25 cellular contexts compared by ENCODE assay signal in the genomic region with DNA sequence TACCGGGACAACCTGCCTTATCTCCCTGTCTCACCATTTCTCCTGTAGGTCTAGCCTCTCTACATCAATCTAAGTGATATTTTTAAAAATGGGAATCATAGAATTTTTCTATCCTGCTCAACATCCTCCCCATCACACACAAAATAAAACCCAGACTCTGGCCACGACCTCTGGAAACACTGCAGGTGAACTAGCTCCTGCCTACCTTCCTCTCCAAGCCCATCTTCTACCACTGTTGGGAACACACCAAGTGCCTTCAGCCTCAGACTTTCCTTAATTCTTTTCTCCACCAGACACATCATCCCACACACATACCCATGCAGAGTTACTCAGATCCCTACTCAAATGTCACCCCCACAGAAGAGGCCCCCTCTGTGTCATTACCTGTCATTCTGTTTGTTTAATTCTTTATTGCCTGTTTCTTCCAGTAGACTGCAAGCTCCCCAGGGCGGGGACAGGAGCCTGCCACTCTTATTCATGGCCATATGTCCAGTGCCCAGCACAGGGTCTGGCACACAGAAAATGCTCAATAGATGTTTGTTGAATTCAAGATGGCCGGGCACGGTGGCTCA. TPM values are rescaled to one million over a fixed set of nuclear protein-coding genes. Genes with fewer than 3 reads are reported as not detected.
DNase-seq lines count a peak whose midpoint lies in the region; ATAC-seq, FAIRE-seq and TF ChIP-seq lines count a peak whose summit lies in the region.
"Had no signal": no experiment of that assay in that cellular context is flagged by ENCODE, and none has a peak within 500 bp of the region (broad histone marks: within the 10 kb centered on the region; RNA-seq: fewer than 3 reads in every experiment).

No MANE protein-coding gene starts in this region.

- no peak overlapping the region for H2AK5ac ChIP-seq in H1 (ENCODE audit: low read depth, low read length)

- H3K23me2 ChIP-seq in H1 (ENCODE audit: low read depth, low read length): no peaks in the 10 kb centered on the region

- no peaks in the 10 kb centered on the region for H3K79me2 ChIP-seq in PC-3 (ENCODE audit: low read length)
- no peaks in the 10 kb centered on the region for H3K79me2 ChIP-seq in H1 (ENCODE audit: control insufficient read depth in 1 of 2, insufficient read depth in 2 of 2, low read length in 2 of 2)
- H3K79me2 ChIP-seq in smooth muscle cell (ENCODE audit: low read depth): no peaks in the 10 kb centered on the region

- POLR2A ChIA-PET in PC-3 (lab: Charles Lee; ENCODE audit: unreplicated experiment): interaction anchor here (0.8 kb wide), 1 partner anchor 12 kb away, joined by 4 read pairs; no protein-coding TSS in a partner anchor
- POLR2A ChIA-PET in H1 (lab: Charles Lee; ENCODE audit: partially characterized antibody): interaction anchor here (0.7 to 11.8 kb wide), 4 partner anchors 10 to 30 kb away, joined by 3 to 165 read pairs (median 9); partner anchors contain the start of genes CTSA, NEURL2, PCIF1 and PLTP

- H2BK5ac ChIP-seq in H1 (ENCODE audit: low read depth, low read length): no peak overlapping the region

- H3K14ac ChIP-seq in H1 (ENCODE audit: insufficient read length): no peak overlapping the region

- TF ChIP-seq RAD21 in H1 (IDR thresholded peaks at IDR 0.05 in 1 of 2, conservative IDR thresholded peaks at IDR 0.05 in 1 of 2; ENCODE audit: low read depth in 2 of 2, low read length in 2 of 2): no peak

- H3K4me1 ChIP-seq in PC-3 (ENCODE audit: insufficient read depth, low read length) (peaks cover 8% of the 10 kb centered on the region), H1 (replicated peaks in 1 of 4; ENCODE audit: control insufficient read depth in 3 of 4, insufficient read depth in 4 of 4, low read length in 3 of 4) (peaks cover 3 to 7% (median 5%) of the 10 kb centered on the region in 4 experiments; a peak in 5 of 7 replicates), smooth muscle cell (ENCODE audit: low read depth) (peaks cover 27% of the 10 kb centered on the region)

- H3K23ac ChIP-seq in H1 (ENCODE audit: insufficient read length): no peak overlapping the region

- H3K18ac ChIP-seq in H1 (ENCODE audit: extremely low read depth, low read length): no peak overlapping the region

- H2BK15ac ChIP-seq in H1 (ENCODE audit: low read length): peak overlapping the region; percentile 31; the same call in 1 of the 2 replicates

- TF ChIP-seq POLR2A in H1 (IDR thresholded peaks at IDR 0.05; ENCODE audit: control extremely low read depth in 1 of 2, low read depth in 2 of 2, low read length in 2 of 2): no peak

- no peaks in the 10 kb centered on the region for H3K9me3 Mint-ChIP-seq in activated T-cell treated with anti-CD3 and anti-CD28 coated beads, Interleukin-2, amount 50 U/mL, for 72 hours
- no peaks in the 10 kb centered on the region for H3K9me3 Mint-ChIP-seq in activated T-cell treated with anti-CD3 and anti-CD28 coated beads, Interleukin-2, amount 50 U/mL, for 24 hours
- H3K9me3 Mint-ChIP-seq: CD4-positive, alpha-beta T cell; GM23338; HFFc6 had no signal

- H3F3A ChIP-seq in PC-3 (ENCODE audit: low read length, unreplicated experiment): no peaks in the 10 kb centered on the region
- peaks cover 38% of the 10 kb centered on the region for H3F3A ChIP-seq in smooth muscle cell (ENCODE audit: low read depth)

- no peak overlapping the region for H4K8ac ChIP-seq in H1 (ENCODE audit: extremely low read depth, insufficient read depth, low read length)

- no peak overlapping the region for H2BK120ac ChIP-seq in H1 (replicated peaks; ENCODE audit: low read depth, low read length)

- no TSS peak for BruUV-seq in PC-3 (replicated peaks; lab: Mats Ljungman, UMichigan)

- H3K27ac ChIP-seq in PC-3 (ENCODE audit: low read length) (no peak overlapping the region), H1 (ENCODE audit: low read depth, low read length) (no peak overlapping the region), smooth muscle cell (ENCODE audit: low read depth) (peak overlapping the region; percentile 94)
- H3K27ac ChIP-seq: HL-60, PC-9, RWPE1, SJCRH30 had no signal

- peaks cover 11% of the 10 kb centered on the region for H3K27me3 Mint-ChIP-seq in activated T-cell treated with anti-CD3 and anti-CD28 coated beads, Interleukin-2, amount 50 U/mL, for 72 hours (ENCODE audit: low read depth)
- peaks cover 12% of the 10 kb centered on the region for H3K27me3 Mint-ChIP-seq in activated T-cell treated with anti-CD3 and anti-CD28 coated beads, Interleukin-2, amount 50 U/mL, for 24 hours

- H4K91ac ChIP-seq in H1 (replicated peaks; ENCODE audit: insufficient read length, low read length): no peak overlapping the region

- no peak for FAIRE-seq in H1 (lab: Jason Lieb, UNC)
- FAIRE-seq: A204.1, GM12891, GM19239 had no signal

- H3K9ac ChIP-seq in PC-3 (ENCODE audit: low read length): no peak overlapping the region
- no peak overlapping the region for H3K9ac ChIP-seq in H1 (replicated peaks in 1 of 4; ENCODE audit: extremely low read depth in 1 of 4, low read depth in 3 of 4, low read length in 3 of 4)
- no peak overlapping the region for H3K9ac ChIP-seq in smooth muscle cell (ENCODE audit: low read depth)

- no peaks in the 10 kb centered on the region for H3K27me3 ChIP-seq in PC-3 (ENCODE audit: low read length)
- H3K27me3 ChIP-seq in H1 (replicated peaks in 1 of 4; ENCODE audit: control insufficient read depth in 3 of 4, extremely low read depth in 1 of 4, insufficient read depth in 3 of 4, low read length in 3 of 4): no peaks in the 10 kb centered on the region
- H3K27me3 ChIP-seq in smooth muscle cell (ENCODE audit: low read depth): no peaks in the 10 kb centered on the region
- H3K27me3 ChIP-seq: SJCRH30 had no signal

- no peak overlapping the region for H2BK12ac ChIP-seq in H1 (ENCODE audit: low read depth, low read length)

- H3K4ac ChIP-seq in H1 (replicated peaks; ENCODE audit: insufficient read length, low read depth, low read length): no peak overlapping the region

- H3K56ac ChIP-seq in H1 (replicated peaks; ENCODE audit: insufficient read length, low read depth, low read length): no peak overlapping the region

- TF ChIP-seq CTCF in PC-3 (conservative IDR thresholded peaks at IDR 0.05; ENCODE audit: low read depth, low read length): no peak
- no peak for TF ChIP-seq CTCF in H1 (IDR thresholded peaks at IDR 0.05; ENCODE audit: control extremely low read depth in 1 of 3, insufficient read depth in 1 of 3, low read depth in 1 of 3, low read length in 3 of 3)
- no peak for TF ChIP-seq CTCF in smooth muscle cell (IDR thresholded peaks at IDR 0.05; ENCODE audit: borderline replicate concordance, insufficient read depth, poor library complexity, severe bottlenecking)

- no peaks in the 10 kb centered on the region for H3K9me3 ChIP-seq in PC-3 (ENCODE audit: low read length)
- no peaks in the 10 kb centered on the region for H3K9me3 ChIP-seq in H1 (ENCODE audit: insufficient read depth in 2 of 2, low read depth in 1 of 2, low read length in 1 of 2)
- H3K9me3 ChIP-seq in smooth muscle cell (replicated peaks; ENCODE audit: low read depth): no peaks in the 10 kb centered on the region
- H3K9me3 ChIP-seq: Caco-2, SJCRH30 had no signal

- H3K4me3 Mint-ChIP-seq in activated T-cell treated with anti-CD3 and anti-CD28 coated beads, Interleukin-2, amount 50 U/mL, for 72 hours: no peak overlapping the region
- H3K4me3 Mint-ChIP-seq in activated T-cell treated with anti-CD3 and anti-CD28 coated beads, Interleukin-2, amount 50 U/mL, for 24 hours: no peak overlapping the region
- H3K4me3 Mint-ChIP-seq: CD4-positive, alpha-beta T cell; GM23338; HFFc6 had no signal

- H4K5ac ChIP-seq in H1 (ENCODE audit: insufficient read length, low read depth, low read length): no peak overlapping the region

- H3K79me1 ChIP-seq in H1 (ENCODE audit: low read depth, low read length): no peaks in the 10 kb centered on the region

- H4K20me1 ChIP-seq in PC-3 (ENCODE audit: low read length) (no peaks in the 10 kb centered on the region), H1 (replicated peaks in 1 of 2; ENCODE audit: control insufficient read depth in 1 of 2, insufficient read depth in 2 of 2, low read length in 2 of 2) (no peaks in the 10 kb centered on the region), smooth muscle cell (ENCODE audit: low read depth) (no peaks in the 10 kb centered on the region)

- H2AFZ ChIP-seq in PC-3 (ENCODE audit: low read length): no peak overlapping the region
- no peak overlapping the region for H2AFZ ChIP-seq in H1 (ENCODE audit: low read length)
- no peak overlapping the region for H2AFZ ChIP-seq in smooth muscle cell (ENCODE audit: low read depth)
- H2AFZ ChIP-seq: GM23338, PC-9 had no signal

- no peaks in the 10 kb centered on the region for H3K36me3 ChIP-seq in PC-3 (ENCODE audit: low read depth, low read length)
- no peaks in the 10 kb centered on the region for H3K36me3 ChIP-seq in H1 (ENCODE audit: control insufficient read depth in 2 of 4, insufficient read depth in 4 of 4, low read length in 3 of 4)
- no peaks in the 10 kb centered on the region for H3K36me3 ChIP-seq in smooth muscle cell (ENCODE audit: low read depth)
- H3K36me3 ChIP-seq: SJCRH30 had no signal

- H3K9me2 ChIP-seq in PC-3 (replicated peaks; ENCODE audit: low read length): no peaks in the 10 kb centered on the region

- 99% methylated on average over 5 of the region's 5 CpGs; no CpG with 5 or more reads in 1 of the 2 experiments for WGBS in H1 (ENCODE audit: extremely low coverage in 1 of 2, insufficient coverage in 1 of 2, insufficient read length in 1 of 2, insufficient replicate concordance in 2 of 2, low coverage in 1 of 2, low lambda C conversion rate in 2 of 2, missing lambda C conversion rate in 1 of 2), 2 experiments
- WGBS in smooth muscle cell (ENCODE audit: low lambda C conversion rate): 84% methylated on average over 5 of the region's 5 CpGs

- H3K36me3 Mint-ChIP-seq in activated T-cell treated with anti-CD3 and anti-CD28 coated beads, Interleukin-2, amount 50 U/mL, for 72 hours (ENCODE audit: insufficient read depth in 2 of 2): no peaks in the 10 kb centered on the region
- no peaks in the 10 kb centered on the region for H3K36me3 Mint-ChIP-seq in activated T-cell treated with anti-CD3 and anti-CD28 coated beads, Interleukin-2, amount 50 U/mL, for 24 hours (ENCODE audit: low read depth)

- CTCF ChIA-PET in PC-3 (lab: Charles Lee) (no interaction called here), H1 (lab: Charles Lee; ENCODE audit: partially characterized antibody) (interaction anchor here (0.6 kb wide), 1 partner anchor 18 kb away, joined by 3 read pairs; no protein-coding TSS in a partner anchor)

- H3K4me1 Mint-ChIP-seq in activated T-cell treated with anti-CD3 and anti-CD28 coated beads, Interleukin-2, amount 50 U/mL, for 72 hours (ENCODE audit: low read depth): peaks cover 12% of the 10 kb centered on the region
- H3K4me1 Mint-ChIP-seq in activated T-cell treated with anti-CD3 and anti-CD28 coated beads, Interleukin-2, amount 50 U/mL, for 24 hours (ENCODE audit: low read depth): peaks cover 5% of the 10 kb centered on the region

- no peak overlapping the region for H2BK20ac ChIP-seq in H1 (ENCODE audit: low read length)

- peak overlapping the region; percentile 11; the same call in 1 of the 2 replicates for H3K4me2 ChIP-seq in PC-3 (ENCODE audit: low read length)
- no peak overlapping the region for H3K4me2 ChIP-seq in H1 (ENCODE audit: insufficient read depth in 1 of 2, low read depth in 2 of 2, low read length in 2 of 2)
- peak overlapping the region; percentile 41 for H3K4me2 ChIP-seq in smooth muscle cell
- H3K4me2 ChIP-seq: GM23338, PC-9 had no signal

- intact Hi-C loops in PC-3 (cut with micrococcal nuclease): no loop called here

- ATAC-seq in activated T-cell treated with anti-CD3 and anti-CD28 coated beads, Interleukin-2, amount 50 U/mL, for 72 hours (replicated peaks in 1 of 2): peak; percentile 40 to 57
- ATAC-seq in PC-3 (peak; percentile 65), GM19328 (IDR thresholded peaks at IDR 0.05; ENCODE audit: unreplicated experiment) (no peak), GM19455 (IDR thresholded peaks at IDR 0.05; ENCODE audit: unreplicated experiment) (no peak)
- ATAC-seq: GM23338 had no signal

- H3K27ac Mint-ChIP-seq in activated T-cell treated with anti-CD3 and anti-CD28 coated beads, Interleukin-2, amount 50 U/mL, for 72 hours: no peak overlapping the region
- no peak overlapping the region for H3K27ac Mint-ChIP-seq in activated T-cell treated with anti-CD3 and anti-CD28 coated beads, Interleukin-2, amount 50 U/mL, for 24 hours
- H3K27ac Mint-ChIP-seq: CD4-positive, alpha-beta T cell; GM23338; HFFc6 had no signal

- H3K4me3 ChIP-seq in PC-3 (ENCODE audit: low read length) (no peak overlapping the region), H1 (ENCODE audit: extremely low read depth in 1 of 4, insufficient read depth in 2 of 4, low read depth in 3 of 4, low read length in 4 of 4) (no peak overlapping the region), smooth muscle cell (no peak overlapping the region)
- H3K4me3 ChIP-seq: GM23338, PC-9, SJCRH30 had no signal

- DNase-seq in activated T-cell treated with anti-CD3 and anti-CD28 coated beads, Interleukin-2, amount 50 U/mL, for 72 hours: no peak
- DNase-seq in activated T-cell treated with anti-CD3 and anti-CD28 coated beads, Interleukin-2, amount 50 U/mL, for 24 hours: no peak
- DNase-seq in PC-3 (peak; percentile 59), H1 (ENCODE audit: low read depth in 1 of 2, low spot score in 2 of 2) (no peak), smooth muscle cell (lab: John Stamatoyannopoulos, UW; ENCODE audit: unreplicated experiment) (no peak), kidney tubule cell (ENCODE audit: low spot score) (no peak)
- DNase-seq: Caco-2; CD4-positive, alpha-beta T cell; EL; HFFc6; MM.1S; NCI-H1092; NCI-H1436 treated with DMSO at 0.1 percent for 48 hours; NCI-H2029; NCI-H526; PC-9 had no signal

- TF ChIP-seq EP300 in H1 (IDR thresholded peaks at IDR 0.05; ENCODE audit: borderline replicate concordance in 1 of 2, low read depth in 2 of 2, low read length in 2 of 2): no peak

RNA-seq across cellular contexts. Expression of gene PLTP, which starts 9.7 kb away (rescaled TPM):
- total RNA-seq in activated T-cell treated with anti-CD3 and anti-CD28 coated beads, Interleukin-2, amount 50 U/mL, for 72 hours: 10 to 100 TPM in 1 of 2 donors, 1 to 10 TPM in 1; 8.9 to 18.0 TPM
- total RNA-seq in PC-3 (2014; rRNA removed): 56.6 and 61.5 TPM in 2 replicates
- total RNA-seq in H1 (2021; fragmentation: NEBNext Ultra II Directional; extraction: Animal tissue kit (Norgen Biotek cat#: 25700)): 120 TPM in 2 replicates
- polyA plus RNA-seq in H1 (2011; rRNA removed): 194 and 268 TPM in 2 replicates
- 129 TPM for polyA plus RNA-seq in H1 (2011; cell fraction: cytosol; rRNA removed)
- 198 TPM for polyA plus RNA-seq in H1 (2011; cell fraction: nucleus; rRNA removed)
- polyA plus RNA-seq in H1 (2012, experiment 1 of 2): 117 to 175 TPM (median 169 TPM) in 4 replicates
- 196 TPM for polyA plus RNA-seq in H1 (2012, experiment 2 of 2)
- 240 TPM for polyA plus RNA-seq in H1 (2013, experiment 1 of 2)
- polyA plus RNA-seq in H1 (2013, experiment 2 of 2): 233 TPM
- 77.0 and 101 TPM in 2 replicates for polyA minus RNA-seq in H1 (2011; rRNA and poly(A)+ RNA removed)
- polyA minus RNA-seq in H1 (2011; cell fraction: cytosol; rRNA and poly(A)+ RNA removed): 101 TPM
- polyA minus RNA-seq in H1 (2011; cell fraction: nucleus; rRNA and poly(A)+ RNA removed): 53.7 TPM
- 81.0 and 93.3 TPM in 2 replicates for total RNA-seq in smooth muscle cell
- polyA plus RNA-seq in smooth muscle cell: 197 and 262 TPM in 2 replicates
- total RNA-seq: CD4-positive, alpha-beta T cell had no signal

RNA-seq across cellular contexts. Expression of gene PCIF1, which starts 12.8 kb away (rescaled TPM):
- 10 to 100 TPM; 38.7 to 42.0 TPM for total RNA-seq in activated T-cell treated with anti-CD3 and anti-CD28 coated beads, Interleukin-2, amount 50 U/mL, for 72 hours
- 18.4 and 20.2 TPM in 2 replicates for total RNA-seq in PC-3 (2014; rRNA removed)
- 27.2 and 30.3 TPM in 2 replicates for total RNA-seq in H1 (2021; fragmentation: NEBNext Ultra II Directional; extraction: Animal tissue kit (Norgen Biotek cat#: 25700))
- polyA plus RNA-seq in H1 (2011; rRNA removed): 30.6 and 54.7 TPM in 2 replicates
- polyA plus RNA-seq in H1 (2011; cell fraction: cytosol; rRNA removed): 23.8 TPM
- 58.2 TPM for polyA plus RNA-seq in H1 (2011; cell fraction: nucleus; rRNA removed)
- 19.8 to 36.6 TPM (median 32.6 TPM) in 4 replicates for polyA plus RNA-seq in H1 (2012, experiment 1 of 2)
- polyA plus RNA-seq in H1 (2012, experiment 2 of 2): 37.9 TPM
- 23.6 TPM for polyA plus RNA-seq in H1 (2013, experiment 1 of 2)
- 20.7 TPM for polyA plus RNA-seq in H1 (2013, experiment 2 of 2)
- polyA minus RNA-seq in H1 (2011; rRNA and poly(A)+ RNA removed): 20.9 and 29.6 TPM in 2 replicates
- 20.2 TPM for polyA minus RNA-seq in H1 (2011; cell fraction: cytosol; rRNA and poly(A)+ RNA removed)
- 42.0 TPM for polyA minus RNA-seq in H1 (2011; cell fraction: nucleus; rRNA and poly(A)+ RNA removed)
- 13.5 and 15.4 TPM in 2 replicates for total RNA-seq in smooth muscle cell
- polyA plus RNA-seq in smooth muscle cell: 37.2 and 38.9 TPM in 2 replicates

RNA-seq across cellular contexts. Expression of gene CTSA, which starts 30.6 kb away (rescaled TPM):
- 10 to 100 TPM; 37.0 to 59.1 TPM for total RNA-seq in activated T-cell treated with anti-CD3 and anti-CD28 coated beads, Interleukin-2, amount 50 U/mL, for 72 hours
- total RNA-seq in PC-3 (2014; rRNA removed): 98.0 and 129 TPM in 2 replicates
- 49.7 and 52.5 TPM in 2 replicates for total RNA-seq in H1 (2021; fragmentation: NEBNext Ultra II Directional; extraction: Animal tissue kit (Norgen Biotek cat#: 25700))
- polyA plus RNA-seq in H1 (2011; rRNA removed): 74.0 and 81.4 TPM in 2 replicates
- polyA plus RNA-seq in H1 (2011; cell fraction: cytosol; rRNA removed): 60.7 TPM
- polyA plus RNA-seq in H1 (2011; cell fraction: nucleus; rRNA removed): 171 TPM
- polyA plus RNA-seq in H1 (2012, experiment 1 of 2): 44.5 to 61.8 TPM (median 58.5 TPM) in 4 replicates
- polyA plus RNA-seq in H1 (2012, experiment 2 of 2): 64.3 TPM
- polyA plus RNA-seq in H1 (2013, experiment 1 of 2): 66.7 TPM
- 68.1 TPM for polyA plus RNA-seq in H1 (2013, experiment 2 of 2)
- polyA minus RNA-seq in H1 (2011; rRNA and poly(A)+ RNA removed): 97.7 and 111 TPM in 2 replicates
- polyA minus RNA-seq in H1 (2011; cell fraction: cytosol; rRNA and poly(A)+ RNA removed): 39.0 TPM
- 131 TPM for polyA minus RNA-seq in H1 (2011; cell fraction: nucleus; rRNA and poly(A)+ RNA removed)
- 74.8 and 79.7 TPM in 2 replicates for total RNA-seq in smooth muscle cell
- polyA plus RNA-seq in smooth muscle cell: 132 and 138 TPM in 2 replicates

RNA-seq across cellular contexts. Expression of gene NEURL2, which starts 30.7 kb away (rescaled TPM):
- 1 to 10 TPM; 2.1 to 3.2 TPM for total RNA-seq in activated T-cell treated with anti-CD3 and anti-CD28 coated beads, Interleukin-2, amount 50 U/mL, for 72 hours
- 2.3 and 3.7 TPM in 2 replicates for total RNA-seq in PC-3 (2014; rRNA removed)
- total RNA-seq in H1 (2021; fragmentation: NEBNext Ultra II Directional; extraction: Animal tissue kit (Norgen Biotek cat#: 25700)): 5.2 and 6.9 TPM in 2 replicates
- 6.9 and 10.3 TPM in 2 replicates for polyA plus RNA-seq in H1 (2011; rRNA removed)
- 9.4 TPM for polyA plus RNA-seq in H1 (2011; cell fraction: cytosol; rRNA removed)
- polyA plus RNA-seq in H1 (2011; cell fraction: nucleus; rRNA removed): 15.0 TPM
- polyA plus RNA-seq in H1 (2012, experiment 1 of 2): 3.4 to 5.8 TPM (median 5.5 TPM) in 4 replicates
- 4.2 TPM for polyA plus RNA-seq in H1 (2012, experiment 2 of 2)
- 4.8 TPM for polyA plus RNA-seq in H1 (2013, experiment 1 of 2)
- 3.2 TPM for polyA plus RNA-seq in H1 (2013, experiment 2 of 2)
- polyA minus RNA-seq in H1 (2011; rRNA and poly(A)+ RNA removed): 3.6 and 3.7 TPM in 2 replicates
- polyA minus RNA-seq in H1 (2011; cell fraction: cytosol; rRNA and poly(A)+ RNA removed): 6.1 TPM
- polyA minus RNA-seq in H1 (2011; cell fraction: nucleus; rRNA and poly(A)+ RNA removed): 10.5 TPM
- total RNA-seq in smooth muscle cell: 0.31 and 3.3 TPM in 2 replicates
- polyA plus RNA-seq in smooth muscle cell: 3.7 and 4.7 TPM in 2 replicates

RNA-seq across cellular contexts. Expression of gene SPATA25, which starts 34.3 kb away (rescaled TPM):
- under 1 TPM; 0.46 to 0.90 TPM for total RNA-seq in activated T-cell treated with anti-CD3 and anti-CD28 coated beads, Interleukin-2, amount 50 U/mL, for 72 hours
- total RNA-seq in PC-3 (2014; rRNA removed) (0.40 and 0.46 TPM in 2 replicates), smooth muscle cell (0.54 and 1.2 TPM in 2 replicates)
- 2.5 and 3.0 TPM in 2 replicates for total RNA-seq in H1 (2021; fragmentation: NEBNext Ultra II Directional; extraction: Animal tissue kit (Norgen Biotek cat#: 25700))
- polyA plus RNA-seq in H1 (2011; rRNA removed) (2.0 and 3.2 TPM in 2 replicates), smooth muscle cell (0.43 TPM in 1 of 2 replicates, not detected in the other)
- polyA plus RNA-seq in H1 (2011; cell fraction: cytosol; rRNA removed): 4.1 TPM
- 8.0 TPM for polyA plus RNA-seq in H1 (2011; cell fraction: nucleus; rRNA removed)
- polyA plus RNA-seq in H1 (2012, experiment 1 of 2): 1.9 to 4.4 TPM (median 3.5 TPM) in 4 replicates
- polyA plus RNA-seq in H1 (2012, experiment 2 of 2): 0.77 TPM
- 1.3 TPM for polyA plus RNA-seq in H1 (2013, experiment 1 of 2)
- 1.3 TPM for polyA plus RNA-seq in H1 (2013, experiment 2 of 2)
- 1.2 and 2.7 TPM in 2 replicates for polyA minus RNA-seq in H1 (2011; rRNA and poly(A)+ RNA removed)
- not detected for polyA minus RNA-seq in H1 (2011; cell fraction: cytosol; rRNA and poly(A)+ RNA removed)
- polyA minus RNA-seq in H1 (2011; cell fraction: nucleus; rRNA and poly(A)+ RNA removed): 7.0 TPM
- polyA plus RNA-seq: GM23338 had no signal

Comparison
In these comparisons a context has a peak if more than half of its experiments do, and no peak if none do; other contexts are left out.
1. ATAC-seq: peak in activated T-cell treated with anti-CD3 and anti-CD28 coated beads, Interleukin-2, amount 50 U/mL, for 72 hours (2 of 2) and PC-3 (single experiment); none in GM19328 (single experiment) and GM19455 (single experiment).
2. H3K4me2 ChIP-seq: peak in PC-3 (single experiment) and smooth muscle cell (single experiment); none in H1 (0 of 2).